ENCODE assay signal across 29 cellular contexts in the genomic region with DNA sequence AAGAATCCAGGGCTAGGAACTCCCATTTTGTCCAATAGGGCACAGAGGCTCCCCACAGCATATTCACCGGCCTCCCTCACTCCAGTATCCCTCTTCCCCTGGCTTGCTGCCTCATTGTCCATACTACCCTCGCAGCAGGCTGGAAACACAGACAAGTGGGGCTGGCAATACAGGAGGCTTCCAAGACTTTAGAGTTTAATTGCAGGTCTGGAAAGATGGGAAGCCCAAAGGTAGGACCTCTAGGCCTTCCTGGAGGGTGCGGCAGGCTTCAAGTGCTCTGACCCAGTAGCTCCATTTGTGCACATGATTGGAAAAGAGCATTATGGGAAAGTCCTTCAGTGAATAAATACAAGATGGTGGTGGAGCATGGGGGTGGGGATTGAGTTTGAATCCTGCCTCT.
"Had no signal": no experiment of that assay in that cellular context is flagged by ENCODE, and none has a peak within 500 bp of the region (broad histone marks: within the 10 kb centered on the region; RNA-seq: fewer than 3 reads in every experiment).

No MANE protein-coding gene starts in this region.

- H3K9ac ChIP-seq: parathyroid adenoma had no signal

- H3K36me3 ChIP-seq: neutrophil, ovary, right lobe of liver, sigmoid colon, stomach, thoracic aorta, thyroid gland, tibial nerve, upper lobe of left lung, uterus had no signal

- H3K27ac ChIP-seq: neutrophil, ovary, parathyroid adenoma, psoas muscle, right lobe of liver, sigmoid colon, stomach, thoracic aorta, thyroid gland, tibial nerve, upper lobe of left lung, uterus had no signal

- H3K4me3 ChIP-seq: ovary, psoas muscle, right lobe of liver, sigmoid colon, stomach, thoracic aorta, thyroid gland, tibial nerve, upper lobe of left lung, uterus had no signal

- H3K36me3 Mint-ChIP-seq: naive thymus-derived CD4-positive, alpha-beta T cell; natural killer cell; stimulated activated effector memory CD8-positive, alpha-beta T cell treated with anti-CD3 and anti-CD28 coated beads, Interleukin-12 subunit alpha, Interleukin-12 subunit beta, amount 100 ng/mL, for 72 hours; stimulated activated naive B cell treated with anti-CD40 and anti-IgM and Interleukin-4, amounts not matched to agents 10 μg/mL and 1 μg/mL and 100 μg/mL, for 72 hours had no signal

- H3K79me2 ChIP-seq: parathyroid adenoma had no signal

- ATAC-seq: naive thymus-derived CD4-positive, alpha-beta T cell; natural killer cell; psoas muscle; right cardiac atrium; stimulated activated effector memory CD8-positive, alpha-beta T cell treated with anti-CD3 and anti-CD28 coated beads, Interleukin-12 subunit alpha, Interleukin-12 subunit beta, amount 100 ng/mL, for 72 hours; stimulated activated naive B cell treated with anti-CD40 and anti-IgM and Interleukin-4, amounts not matched to agents 10 μg/mL and 1 μg/mL and 100 μg/mL, for 72 hours had no signal

- DNase-seq: naive thymus-derived CD4-positive, alpha-beta T cell; natural killer cell; nucleus accumbens; ovary; posterior cingulate gyrus; psoas muscle; right cardiac atrium; right lobe of liver; sigmoid colon; small intestine; stimulated activated CD4-positive, alpha-beta T cell treated with anti-CD3 and anti-CD28 coated beads, Interleukin-15, amount 100 ng/mL, for 24 hours; stimulated activated CD4-positive, alpha-beta T cell treated with anti-CD3 and anti-CD28 coated beads, Interleukin-2, amount 100 ng/mL, for 24 hours; stimulated activated CD4-positive, alpha-beta T cell treated with anti-CD3 and anti-CD28 coated beads, Interleukin-2, amount 100 ng/mL, for 48 hours; stimulated activated CD4-positive, alpha-beta T cell treated with anti-CD3 and anti-CD28 coated beads, Interleukin-4, amount 100 ng/mL, for 24 hours; stimulated activated naive B cell treated with anti-CD40 and anti-IgM and Interleukin-4, amounts not matched to agents 10 μg/mL and 1 μg/mL and 100 μg/mL, for 72 hours; stimulated activated naive CD4-positive, alpha-beta T cell treated with Interleukin-2 at 50 U/mL for 16 hours; stomach; thyroid gland; trophoblast cell; upper lobe of left lung; uterus had no signal

- H3K27me3 ChIP-seq: neutrophil, ovary, right lobe of liver, sigmoid colon, thyroid gland, tibial nerve, upper lobe of left lung, uterus had no signal

- H3K4me1 ChIP-seq: parathyroid adenoma, psoas muscle, right lobe of liver, sigmoid colon, stomach, thyroid gland, tibial nerve, upper lobe of left lung, uterus had no signal

- H3K4me3 Mint-ChIP-seq: naive thymus-derived CD4-positive, alpha-beta T cell; natural killer cell; nephron; stimulated activated effector memory CD8-positive, alpha-beta T cell treated with anti-CD3 and anti-CD28 coated beads, Interleukin-12 subunit alpha, Interleukin-12 subunit beta, amount 100 ng/mL, for 72 hours; stimulated activated naive B cell treated with anti-CD40 and anti-IgM and Interleukin-4, amounts not matched to agents 10 μg/mL and 1 μg/mL and 100 μg/mL, for 72 hours; stimulated activated naive CD8-positive, alpha-beta T cell treated with anti-CD3 and anti-CD28 coated beads, Interleukin-15, Interleukin-2, amounts not matched to agents 100 ng/mL and 50 ng/mL, for 24 hours had no signal

- H2AFZ ChIP-seq: parathyroid adenoma had no signal

- H3K27ac Mint-ChIP-seq: naive thymus-derived CD4-positive, alpha-beta T cell; natural killer cell; nephron; progenitor cell of endocrine pancreas; stimulated activated effector memory CD8-positive, alpha-beta T cell treated with anti-CD3 and anti-CD28 coated beads, Interleukin-12 subunit alpha, Interleukin-12 subunit beta, amount 100 ng/mL, for 72 hours; stimulated activated naive B cell treated with anti-CD40 and anti-IgM and Interleukin-4, amounts not matched to agents 10 μg/mL and 1 μg/mL and 100 μg/mL, for 72 hours; stimulated activated naive CD8-positive, alpha-beta T cell treated with anti-CD3 and anti-CD28 coated beads, Interleukin-15, Interleukin-2, amounts not matched to agents 100 ng/mL and 50 ng/mL, for 24 hours had no signal

- H3K4me1 Mint-ChIP-seq: naive thymus-derived CD4-positive, alpha-beta T cell; nephron; stimulated activated effector memory CD8-positive, alpha-beta T cell treated with anti-CD3 and anti-CD28 coated beads, Interleukin-12 subunit alpha, Interleukin-12 subunit beta, amount 100 ng/mL, for 72 hours; stimulated activated naive B cell treated with anti-CD40 and anti-IgM and Interleukin-4, amounts not matched to agents 10 μg/mL and 1 μg/mL and 100 μg/mL, for 72 hours had no signal

- H3K9me3 ChIP-seq: neutrophil, ovary, psoas muscle, right lobe of liver, sigmoid colon, stomach, thoracic aorta, thyroid gland, tibial nerve, upper lobe of left lung, uterus had no signal

- H3K9me3 Mint-ChIP-seq: natural killer cell; stimulated activated effector memory CD8-positive, alpha-beta T cell treated with anti-CD3 and anti-CD28 coated beads, Interleukin-12 subunit alpha, Interleukin-12 subunit beta, amount 100 ng/mL, for 72 hours; stimulated activated naive CD8-positive, alpha-beta T cell treated with anti-CD3 and anti-CD28 coated beads, Interleukin-15, Interleukin-2, amounts not matched to agents 100 ng/mL and 50 ng/mL, for 24 hours had no signal
